Comparison of ENCODE assay signal across 9 cellular contexts in genomic region chr12:120539303-120539702, GRCh38. TPM values are rescaled to one million over a fixed set of nuclear protein-coding genes. Genes with fewer than 3 reads are reported as not detected.
DNase-seq lines count a peak whose midpoint lies in the region; ATAC-seq, FAIRE-seq and TF ChIP-seq lines count a peak whose summit lies in the region.
"Had no signal": no experiment of that assay in that cellular context is flagged by ENCODE, and none has a peak within 500 bp of the region (broad histone marks: within the 10 kb centered on the region; RNA-seq: fewer than 3 reads in every experiment).

No MANE protein-coding gene starts in this region.

- H3K9me3 Mint-ChIP-seq in brain, result no peaks in the 10 kb centered on the region

- H3K36me3 ChIP-seq in KMS-11 (ENCODE audit: insufficient read depth) (no peaks in the 10 kb centered on the region), right lobe of liver (no peaks in the 10 kb centered on the region)

- no peak for ATAC-seq in A549
- peak in 2 of 4 donors; percentile 34 to 44 for ATAC-seq in right lobe of liver
- ATAC-seq in GM19395 (IDR thresholded peaks at IDR 0.05; ENCODE audit: unreplicated experiment), result no peak
- no peak for ATAC-seq in GM21825 (IDR thresholded peaks at IDR 0.05; ENCODE audit: unreplicated experiment)

- H3K36me3 Mint-ChIP-seq in brain, result peaks cover 77% of the 10 kb centered on the region

- H3K4me1 Mint-ChIP-seq in brain, result peaks cover 59% of the 10 kb centered on the region

- H3K27me3 Mint-ChIP-seq in brain, result no peaks in the 10 kb centered on the region

- TF ChIP-seq POLR2A in A549 (IDR thresholded peaks at IDR 0.05; ENCODE audit: low read length) (no peak), right lobe of liver (IDR thresholded peaks at IDR 0.05) (no peak)

- no peaks in the 10 kb centered on the region for H4K20me1 ChIP-seq in KMS-11 (ENCODE audit: insufficient read depth)

- peaks cover 42% of the 10 kb centered on the region for H3K4me1 ChIP-seq in A549
- H3K4me1 ChIP-seq in KMS-11 (ENCODE audit: low read depth, poor library complexity, severe bottlenecking), result peaks cover 77% of the 10 kb centered on the region
- peaks cover 0 to 67% (median 31%) of the 10 kb centered on the region in 4 donors for H3K4me1 ChIP-seq in right lobe of liver

- CTCF ChIA-PET in A549 (lab: Yijun Ruan, JAX), result interaction anchor here (0.9 to 1.2 kb wide), 2 partner anchors 12 to 23 kb away, joined by 3 to 4 read pairs; no protein-coding TSS in a partner anchor

- no peak for TF ChIP-seq RAD21 in A549 (conservative IDR thresholded peaks at IDR 0.05 in 1 of 2, IDR thresholded peaks at IDR 0.05 in 1 of 2)

- 53% methylated on average over 1 of the region's 1 CpG for WGBS in A549 (ENCODE audit: missing lambda C conversion rate)
- 8% methylated on average over 1 of the region's 1 CpG for WGBS in right lobe of liver (ENCODE audit: insufficient coverage, low coverage, low lambda C conversion rate, missing lambda C conversion rate)

- DNase-seq in A549 (ENCODE audit: low read depth in 1 of 2, low spot score in 1 of 2) (peak in 1 of 2 experiments; percentile 23), right lobe of liver (no peak), NCI-H1092 treated with DMSO at 0.1 percent for 48 hours (lab: John Stamatoyannopoulos, UW) (no peak), activated gamma-delta T cell (lab: John Stamatoyannopoulos, UW) (no peak)
- DNase-seq: NCI-H2171 treated with DMSO at 0.1 percent for 48 hours had no signal

- H3K9ac ChIP-seq in KMS-11, result peak overlapping the region; percentile 51; the same call in 1 of the 2 replicates

- peak overlapping the region in 3 of 5 experiments; percentile 12 to 89 (median 87) for H3K27ac Mint-ChIP-seq in brain

- H3K27ac ChIP-seq in A549, result no peak overlapping the region; a peak in 1 of 6 replicates
- H3K27ac ChIP-seq in KMS-11, result peak overlapping the region; percentile 93
- H3K27ac ChIP-seq in right lobe of liver, result peak overlapping the region; percentile 46 to 93 (median 62)

- peaks cover 98% of the 10 kb centered on the region for H3K79me2 ChIP-seq in KMS-11 (ENCODE audit: insufficient read depth, low read depth)

- H3K4me2 ChIP-seq in A549, result peak overlapping the region; percentile 98; the same call in 2 of the 3 replicates
- H3K4me2 ChIP-seq in KMS-11, result peak overlapping the region; percentile 97

- no peaks in the 10 kb centered on the region for H3K9me3 ChIP-seq in A549
- H3K9me3 ChIP-seq in right lobe of liver, result no peaks in the 10 kb centered on the region

- H2AFZ ChIP-seq in KMS-11 (ENCODE audit: low read depth), result no peak overlapping the region

- FAIRE-seq in A549 (lab: Jason Lieb, UNC), result no peak

- POLR2A ChIA-PET in A549 (lab: Yijun Ruan, JAX), result interaction anchor here (1.3 kb wide), 1 partner anchor 10 kb away, joined by 5 read pairs; the partner anchor contains the start of gene COQ5

- no peak overlapping the region for H3K4me3 ChIP-seq in A549
- H3K4me3 ChIP-seq in KMS-11 (IDR thresholded peaks at IDR 0.05; ENCODE audit: insufficient read depth, low read depth, low read length), result no peak overlapping the region
- H3K4me3 ChIP-seq in right lobe of liver, result peak overlapping the region in 1 of 3 donors; percentile 26

- H3K4me3 Mint-ChIP-seq in brain, result peak overlapping the region in 3 of 5 experiments; percentile 16 to 98 (median 76)

- H3K27me3 ChIP-seq in KMS-11 (ENCODE audit: insufficient read depth, low read depth), result no peaks in the 10 kb centered on the region
- H3K27me3 ChIP-seq in right lobe of liver, result no peaks in the 10 kb centered on the region

- no peak for TF ChIP-seq EP300 in A549 (IDR thresholded peaks at IDR 0.05)

- TF ChIP-seq CTCF in A549 (IDR thresholded peaks at IDR 0.05) (no peak), KMS-11 (conservative IDR thresholded peaks at IDR 0.05; ENCODE audit: low read depth, low read length) (no peak), brain (conservative IDR thresholded peaks at IDR 0.05) (no peak), right lobe of liver (IDR thresholded peaks at IDR 0.05) (no peak)

- intact Hi-C loops in right lobe of liver (cut with DNase I), result no loop called here

TF ChIP-seq in A549, 52 proteins besides CTCF, POLR2A, EP300 and RAD21:
- TF ChIP-seq MAFK (IDR thresholded peaks at IDR 0.05; ENCODE audit: partially characterized antibody) (peak; percentile 53), KDM5A (IDR thresholded peaks at IDR 0.05) (no peak)

RNA-seq across cellular contexts. Expression of gene RNF10, which starts 5.1 kb away (rescaled TPM):
- polyA plus RNA-seq in A549 (2011; rRNA removed), result 118 and 137 TPM in 2 replicates
- polyA plus RNA-seq in A549 (2012; cell fraction: cytosol; rRNA removed), result 75.6 and 79.2 TPM in 2 replicates
- 76.1 and 96.9 TPM in 2 replicates for polyA plus RNA-seq in A549 (2012; cell fraction: nucleus; rRNA removed)
- 87.0 to 101 TPM (median 99.3 TPM) in 3 replicates for polyA plus RNA-seq in A549 (2017; fragmentation: RNase III; extraction: RNeasy Plus Mini Kit Qiagen cat#74134 plus additional on column Dnase treatment)
- 227 and 265 TPM in 2 replicates for polyA minus RNA-seq in A549 (2011; rRNA and poly(A)+ RNA removed)
- 148 TPM for polyA plus RNA-seq in brain (ENCODE audit: insufficient read depth, low read depth, low replicate concordance)
- 100 to 1,000 TPM in 2 of 6 experiments, 10 to 100 TPM in 4; 70.8 to 111 (median 90.2) TPM for total RNA-seq in right lobe of liver

RNA-seq across cellular contexts. Expression of gene COQ5, which starts 10.3 kb away (rescaled TPM):
- 84.9 and 100.0 TPM in 2 replicates for polyA plus RNA-seq in A549 (2011; rRNA removed)
- 26.7 and 28.3 TPM in 2 replicates for polyA plus RNA-seq in A549 (2012; cell fraction: cytosol; rRNA removed)
- polyA plus RNA-seq in A549 (2012; cell fraction: nucleus; rRNA removed), result 12.4 and 20.9 TPM in 2 replicates
- 46.6 to 49.6 TPM (median 48.9 TPM) in 3 replicates for polyA plus RNA-seq in A549 (2017; fragmentation: RNase III; extraction: RNeasy Plus Mini Kit Qiagen cat#74134 plus additional on column Dnase treatment)
- polyA minus RNA-seq in A549 (2011; rRNA and poly(A)+ RNA removed), result 24.8 and 25.3 TPM in 2 replicates
- 36.5 TPM for polyA plus RNA-seq in brain (ENCODE audit: insufficient read depth, low read depth, low replicate concordance)
- 10 to 100 TPM; 21.6 to 37.9 (median 31.0) TPM for total RNA-seq in right lobe of liver

RNA-seq across cellular contexts. Expression of gene POP5, which starts 41.9 kb away (rescaled TPM):
- polyA plus RNA-seq in A549 (2011; rRNA removed), result 111 and 133 TPM in 2 replicates
- 146 and 168 TPM in 2 replicates for polyA plus RNA-seq in A549 (2012; cell fraction: cytosol; rRNA removed)
- 93.8 and 95.1 TPM in 2 replicates for polyA plus RNA-seq in A549 (2012; cell fraction: nucleus; rRNA removed)
- polyA plus RNA-seq in A549 (2017; fragmentation: RNase III; extraction: RNeasy Plus Mini Kit Qiagen cat#74134 plus additional on column Dnase treatment), result 82.4 to 84.5 TPM (median 84.4 TPM) in 3 replicates
- polyA minus RNA-seq in A549 (2011; rRNA and poly(A)+ RNA removed), result 30.3 and 30.5 TPM in 2 replicates
- polyA plus RNA-seq in brain (ENCODE audit: insufficient read depth, low read depth, low replicate concordance), result 34.1 TPM
- total RNA-seq in right lobe of liver, result 10 to 100 TPM; 14.2 to 29.2 (median 23.0) TPM

RNA-seq across cellular contexts. Expression of gene DYNLL1, which starts 43.4 kb away (rescaled TPM):
- 744 and 825 TPM in 2 replicates for polyA plus RNA-seq in A549 (2011; rRNA removed)
- 607 and 698 TPM in 2 replicates for polyA plus RNA-seq in A549 (2012; cell fraction: cytosol; rRNA removed)
- 286 and 347 TPM in 2 replicates for polyA plus RNA-seq in A549 (2012; cell fraction: nucleus; rRNA removed)
- 700 to 848 TPM (median 735 TPM) in 3 replicates for polyA plus RNA-seq in A549 (2017; fragmentation: RNase III; extraction: RNeasy Plus Mini Kit Qiagen cat#74134 plus additional on column Dnase treatment)
- polyA minus RNA-seq in A549 (2011; rRNA and poly(A)+ RNA removed), result 89.7 and 109 TPM in 2 replicates
- 725 TPM for polyA plus RNA-seq in brain (ENCODE audit: insufficient read depth, low read depth, low replicate concordance)
- 100 to 1,000 TPM in 5 of 6 experiments, 10 to 100 TPM in 1; 85.0 to 189 (median 164) TPM for total RNA-seq in right lobe of liver

Comparison
In these comparisons a context has a peak if more than half of its experiments do, and no peak if none do; other contexts are left out.
1. H3K27ac ChIP-seq: peak in KMS-11 (single experiment) and right lobe of liver (3 of 3); none in A549 (0 of 2).